In genomic region chr11:84526250-84526649, GRCh38 we compare ENCODE assay signal across 26 cellular contexts.
"Had no signal": no experiment of that assay in that cellular context is flagged by ENCODE, and none has a peak within 500 bp of the region (broad histone marks: within the 10 kb centered on the region; RNA-seq: fewer than 3 reads in every experiment).

No MANE protein-coding gene starts in this region.

- H3K4me3 Mint-ChIP-seq: activated CD4-positive, alpha-beta T cell treated with anti-CD3 and anti-CD28 coated beads, Interleukin-2, amount 10 ng/mL, durations not matched to agents 7 days and 5 days; immature natural killer cell; memory B cell; stimulated activated naive CD8-positive, alpha-beta T cell treated with anti-CD3 and anti-CD28 coated beads, Interleukin-15, amount 100 ng/mL, for 72 hours had no signal

- H3K27me3 ChIP-seq: colonic mucosa, heart right ventricle, right atrium auricular region, testis, upper lobe of left lung had no signal

- H3K27ac Mint-ChIP-seq: activated CD4-positive, alpha-beta T cell treated with anti-CD3 and anti-CD28 coated beads, Interleukin-2, amount 10 ng/mL, durations not matched to agents 7 days and 5 days; immature natural killer cell; memory B cell; stimulated activated naive CD8-positive, alpha-beta T cell treated with anti-CD3 and anti-CD28 coated beads, Interleukin-15, amount 100 ng/mL, for 72 hours had no signal

- H3K4me1 ChIP-seq: colonic mucosa, heart right ventricle, right atrium auricular region, upper lobe of left lung had no signal

- H3K9me3 ChIP-seq: colonic mucosa, heart right ventricle, right atrium auricular region, testis, upper lobe of left lung had no signal

- H3K36me3 Mint-ChIP-seq: immature natural killer cell, memory B cell had no signal

- H3K36me3 ChIP-seq: brain microvascular endothelial cell, colonic mucosa, heart right ventricle, right atrium auricular region, upper lobe of left lung had no signal

- H3K4me1 Mint-ChIP-seq: activated CD4-positive, alpha-beta T cell treated with anti-CD3 and anti-CD28 coated beads, Interleukin-2, amount 10 ng/mL, durations not matched to agents 7 days and 5 days; immature natural killer cell; stimulated activated naive CD8-positive, alpha-beta T cell treated with anti-CD3 and anti-CD28 coated beads, Interleukin-15, amount 100 ng/mL, for 72 hours had no signal

- H3K27ac ChIP-seq: brain microvascular endothelial cell, colonic mucosa, heart right ventricle, right atrium auricular region, testis, upper lobe of left lung had no signal

- H3K4me3 ChIP-seq: colonic mucosa, heart right ventricle, right atrium auricular region, testis, upper lobe of left lung had no signal

- ATAC-seq: heart right ventricle; left ventricle myocardium superior; stimulated activated naive CD8-positive, alpha-beta T cell treated with anti-CD3 and anti-CD28 coated beads, Interleukin-15, amount 100 ng/mL, for 72 hours had no signal

- H3K9me3 Mint-ChIP-seq: memory B cell had no signal

- H3K27me3 Mint-ChIP-seq: activated CD4-positive, alpha-beta T cell treated with anti-CD3 and anti-CD28 coated beads, Interleukin-2, amount 10 ng/mL, durations not matched to agents 7 days and 5 days; stimulated activated naive CD8-positive, alpha-beta T cell treated with anti-CD3 and anti-CD28 coated beads, Interleukin-15, amount 100 ng/mL, for 72 hours had no signal

- DNase-seq: activated CD4-positive, alpha-beta T cell treated with anti-CD3 and anti-CD28 coated beads, Interleukin-2, amount 10 ng/mL, durations not matched to agents 7 days and 5 days; activated CD4-positive, CD25-positive, alpha-beta regulatory T cell; activated CD8-positive, alpha-beta memory T cell treated with anti-CD3 and anti-CD28 coated beads for 24 hours; activated CD8-positive, alpha-beta memory T cell treated with anti-CD3 and anti-CD28 coated beads, Interleukin-2, amount 50 U/mL, for 48 hours; activated effector memory CD4-positive, alpha-beta T cell treated with Interleukin-2 at 50 U/mL for 16 hours; activated naive CD4-positive, alpha-beta T cell treated with anti-CD3 and anti-CD28 coated beads, Interleukin-2, amount 50 U/mL, for 16 hours; activated T-cell treated with anti-CD3 and anti-CD28 coated beads, Interleukin-2, amount 50 U/mL, for 48 hours; aorta; brain microvascular endothelial cell; central memory CD4-positive, alpha-beta T cell; colonic mucosa; erythroblast; heart right ventricle; immature natural killer cell; kidney glomerular epithelial cell; left ventricle myocardium superior; occipital lobe; stimulated activated CD4-positive, alpha-beta T cell treated with anti-CD3 and anti-CD28 coated beads, Interleukin-12 subunit alpha, Interleukin-12 subunit beta, amount 100 ng/mL, for 4 hours; stimulated activated CD4-positive, alpha-beta T cell treated with anti-CD3 and anti-CD28 coated beads, Interleukin-2, amount 100 ng/mL, for 24 hours; stimulated activated naive CD8-positive, alpha-beta T cell treated with anti-CD3 and anti-CD28 coated beads, Interleukin-15, amount 100 ng/mL, for 72 hours; T-helper 1 cell; T-helper 9 cell; testis had no signal
